ENCODE assay signal across 8 cellular contexts in genomic region chr7:6826151-6826550, GRCh38. TPM values are rescaled to one million over a fixed set of nuclear protein-coding genes. Genes with fewer than 3 reads are reported as not detected.
DNase-seq lines count a peak whose midpoint lies in the region; ATAC-seq and TF ChIP-seq lines count a peak whose summit lies in the region.
"Not testable (repeated sequence)": the region's sequence is repeated elsewhere in the genome, so short reads cannot be mapped to it uniquely, and the experiment has no call there.

TSS of gene CCZ1B (minus strand) at chr7:6826275. CDS start at chr7:6826197, 78 bp downstream.

- ATAC-seq in GM19023 (IDR thresholded peaks at IDR 0.05; ENCODE audit: unreplicated experiment) (peak; percentile 99), HG03175 (IDR thresholded peaks at IDR 0.05; ENCODE audit: unreplicated experiment) (peak; percentile 99)

- not testable (repeated sequence) for H3K36me3 ChIP-seq in kidney epithelial cell (ENCODE audit: control insufficient read depth, insufficient read depth, low read length)

- TF ChIP-seq CTCF in AG09309 (IDR thresholded peaks at IDR 0.05; ENCODE audit: control insufficient read depth, insufficient read depth, low read depth, low read length, missing control alignments) (peak; percentile 12), kidney epithelial cell (IDR thresholded peaks at IDR 0.05; ENCODE audit: insufficient read depth, low read length, poor library complexity, severe bottlenecking) (peak; percentile 10)
- not testable (repeated sequence) for TF ChIP-seq CTCF in cardiac fibroblast (IDR thresholded peaks at IDR 0.05; ENCODE audit: low read depth, low read length)

- H3K27me3 ChIP-seq in kidney epithelial cell (ENCODE audit: control insufficient read depth, insufficient read depth, low read length) = not testable (repeated sequence)

- not testable (repeated sequence) for DNase-seq in AG09309 (ENCODE audit: low read depth)
- DNase-seq in NCI-H345 treated with DMSO at 0.1 percent for 48 hours (lab: John Stamatoyannopoulos, UW; ENCODE audit: unreplicated experiment) = peak; percentile 67
- peak; percentile 61 for DNase-seq in activated CD4-positive, CD25-positive, alpha-beta regulatory T cell treated with anti-CD3 and anti-CD28 coated beads, Interleukin-2, amount 50 U/mL, for 16 hours (ENCODE audit: low read depth, low spot score)
- peak; percentile 72 to 79 for DNase-seq in cardiac fibroblast (ENCODE audit: low read depth in 2 of 2)
- peak; percentile 2 for DNase-seq in kidney epithelial cell (ENCODE audit: low read depth)
- peak; percentile 74 to 88 (median 76) for DNase-seq in stimulated activated CD4-positive, alpha-beta T cell treated with anti-CD3 and anti-CD28 coated beads, Interleukin-12 subunit alpha, Interleukin-12 subunit beta, amount 100 ng/mL, for 48 hours (ENCODE audit: low read depth in 2 of 3, low spot score in 1 of 3)

- peak within 1 kb of the TSS; percentile 44 for H3K4me3 ChIP-seq in AG09309 (ENCODE audit: control insufficient read depth, low read depth, low read length)
- H3K4me3 ChIP-seq in cardiac fibroblast (replicated peaks in 1 of 2; ENCODE audit: low read depth in 2 of 2, low read length in 2 of 2) = peak within 1 kb of the TSS; percentile 45 to 55
- H3K4me3 ChIP-seq in kidney epithelial cell (ENCODE audit: low read depth, low read length) = peak within 1 kb of the TSS; percentile 46

RNA-seq across cellular contexts. Expression of gene CCZ1B, which starts in this region (rescaled TPM):
- total RNA-seq in kidney epithelial cell = 29.2 TPM in 2 replicates
